8 cellular contexts compared by ENCODE assay signal in genomic region chr5:131164161-131164930, GRCh38. TPM values are rescaled to one million over a fixed set of nuclear protein-coding genes. Genes with fewer than 3 reads are reported as not detected.
DNase-seq lines count a peak whose midpoint lies in the region; ATAC-seq and TF ChIP-seq lines count a peak whose summit lies in the region.

No MANE protein-coding gene starts in this region.

- peak overlapping the region; percentile 94 for H2BK120ac ChIP-seq in trophoblast cell (ENCODE audit: insufficient read depth, low read length, poor library complexity)

- H3K9me3 ChIP-seq in ES-I3 (ENCODE audit: control insufficient read depth, insufficient read depth, low read length) (no peaks in the 10 kb centered on the region), SU-DHL-6 (ENCODE audit: insufficient read depth, low read length) (no peaks in the 10 kb centered on the region), cardiac muscle cell (ENCODE audit: low read depth) (no peaks in the 10 kb centered on the region), trophoblast cell (ENCODE audit: insufficient read depth, low read depth, low read length) (no peaks in the 10 kb centered on the region)

- H3K4me3 Mint-ChIP-seq in activated naive CD8-positive, alpha-beta T cell treated with anti-CD3 and anti-CD28 coated beads, Interleukin-2, amount 50 U/mL, for 24 hours = peak overlapping the region; percentile 96
- peak overlapping the region; percentile 95 for H3K4me3 Mint-ChIP-seq in type B pancreatic cell

- no peaks in the 10 kb centered on the region for H3K9me2 ChIP-seq in SU-DHL-6 (replicated peaks; ENCODE audit: insufficient read depth, low read length)

- H4K20me1 ChIP-seq in KMS-11 (ENCODE audit: insufficient read depth) (0 out of 2 replicates have a peak, but pooled peaks cover 2% of the 10 kb centered on the region), SU-DHL-6 (ENCODE audit: low read depth, low read length) (peaks cover 12% of the 10 kb centered on the region; the same call in 1 of the 2 replicates)

- peak overlapping the region; percentile 97 for H3K27ac Mint-ChIP-seq in activated naive CD8-positive, alpha-beta T cell treated with anti-CD3 and anti-CD28 coated beads, Interleukin-2, amount 50 U/mL, for 24 hours
- H3K27ac Mint-ChIP-seq in type B pancreatic cell = peak overlapping the region; percentile 91

- H3F3A ChIP-seq in SU-DHL-6 (ENCODE audit: insufficient read depth) = peaks cover 12% of the 10 kb centered on the region; the same call in 1 of the 2 replicates

- H3K14ac ChIP-seq in trophoblast cell (ENCODE audit: low read length) = peak overlapping the region; percentile 99

- H3K4me2 ChIP-seq in KMS-11 = peak overlapping the region; percentile 80
- peak overlapping the region; percentile 98 for H3K4me2 ChIP-seq in SU-DHL-6 (ENCODE audit: low read depth, low read length, poor library complexity, severe bottlenecking)
- peak overlapping the region; percentile 59 for H3K4me2 ChIP-seq in trophoblast cell (ENCODE audit: low read length)

- peak overlapping the region; percentile 86 for H4K8ac ChIP-seq in trophoblast cell (ENCODE audit: low read depth, low read length)

- H2BK5ac ChIP-seq in trophoblast cell (ENCODE audit: low read depth, low read length, poor library complexity) = peak overlapping the region; percentile 79

- H3K27me3 ChIP-seq in KMS-11 (ENCODE audit: insufficient read depth, low read depth) (no peaks in the 10 kb centered on the region), SU-DHL-6 (ENCODE audit: low read length) (no peaks in the 10 kb centered on the region), cardiac muscle cell (no peaks in the 10 kb centered on the region), trophoblast cell (ENCODE audit: insufficient read depth, low read length) (no peaks in the 10 kb centered on the region)

- H4K91ac ChIP-seq in trophoblast cell (ENCODE audit: low read depth, low read length) = peak overlapping the region; percentile 80

- H3K9ac ChIP-seq in ES-I3 (ENCODE audit: low read depth, low read length) (peak overlapping the region; percentile 83), KMS-11 (peak overlapping the region; percentile 94), SU-DHL-6 (ENCODE audit: low read length) (peak overlapping the region; percentile 98), trophoblast cell (ENCODE audit: low read length) (peak overlapping the region; percentile 88)

- H3K36me3 Mint-ChIP-seq in activated naive CD8-positive, alpha-beta T cell treated with anti-CD3 and anti-CD28 coated beads, Interleukin-2, amount 50 U/mL, for 24 hours (ENCODE audit: low read depth) = peaks cover 50% of the 10 kb centered on the region
- H3K36me3 Mint-ChIP-seq in type B pancreatic cell = peaks cover 28% of the 10 kb centered on the region

- WGBS in trophoblast cell (ENCODE audit: extremely low coverage, insufficient coverage, insufficient read length) = no CpG with 5 or more reads among the region's 57 CpGs

- H3K27ac ChIP-seq in KMS-11 (peak overlapping the region; percentile 93), SU-DHL-6 (ENCODE audit: low read depth, low read length) (peak overlapping the region; percentile 79), cardiac muscle cell (peak overlapping the region; percentile 77), trophoblast cell (ENCODE audit: low read depth, low read length) (peak overlapping the region; percentile 75)

- H2AK5ac ChIP-seq in trophoblast cell (ENCODE audit: low read length) = peak overlapping the region; percentile 92

- peak overlapping the region; percentile 86 for H3K18ac ChIP-seq in trophoblast cell (ENCODE audit: low read length)

- H3K27me3 Mint-ChIP-seq in activated naive CD8-positive, alpha-beta T cell treated with anti-CD3 and anti-CD28 coated beads, Interleukin-2, amount 50 U/mL, for 24 hours = no peaks in the 10 kb centered on the region
- H3K27me3 Mint-ChIP-seq in type B pancreatic cell = no peaks in the 10 kb centered on the region

- H3K23ac ChIP-seq in trophoblast cell (ENCODE audit: low read length) = no peak overlapping the region

- H4K12ac ChIP-seq in trophoblast cell (ENCODE audit: low read depth, low read length) = peak overlapping the region; percentile 92

- H3K4me1 ChIP-seq in ES-I3 (ENCODE audit: insufficient read depth, low read length) (no peaks in the 10 kb centered on the region; the same call in 1 of the 2 replicates), KMS-11 (ENCODE audit: low read depth, poor library complexity, severe bottlenecking) (peaks cover 32% of the 10 kb centered on the region), cardiac muscle cell (ENCODE audit: low read depth) (peaks cover 9% of the 10 kb centered on the region), trophoblast cell (ENCODE audit: control insufficient read depth in 1 of 2, insufficient read depth in 2 of 2, low read length in 2 of 2) (no peaks in the 10 kb centered on the region)

- no peak overlapping the region for H3K4me3 ChIP-seq in KMS-11 (IDR thresholded peaks at IDR 0.05; ENCODE audit: insufficient read depth, low read depth, low read length)
- peak overlapping the region; percentile 86 for H3K4me3 ChIP-seq in SU-DHL-6 (ENCODE audit: insufficient read depth, low read length, poor library complexity, severe bottlenecking)
- peak overlapping the region; percentile 61 for H3K4me3 ChIP-seq in cardiac muscle cell
- H3K4me3 ChIP-seq in trophoblast cell (ENCODE audit: low read depth, low read length) = peak overlapping the region; percentile 84

- peaks cover 9% of the 10 kb centered on the region for H3K79me1 ChIP-seq in trophoblast cell (ENCODE audit: low read length)

- TF ChIP-seq CTCF in KMS-11 (conservative IDR thresholded peaks at IDR 0.05; ENCODE audit: low read depth, low read length) = no peak
- peak; percentile 9 for TF ChIP-seq CTCF in SU-DHL-6 (IDR thresholded peaks at IDR 0.05; ENCODE audit: insufficient read depth, low read length, poor library complexity, severe bottlenecking)
- no peak for TF ChIP-seq CTCF in cardiac muscle cell (IDR thresholded peaks at IDR 0.05; ENCODE audit: low read depth, low read length)
- TF ChIP-seq CTCF in type B pancreatic cell (conservative IDR thresholded peaks at IDR 0.05) = no peak

- ATAC-seq in GM21825 (IDR thresholded peaks at IDR 0.05; ENCODE audit: unreplicated experiment) = peak; percentile 66
- ATAC-seq in activated naive CD8-positive, alpha-beta T cell treated with anti-CD3 and anti-CD28 coated beads, Interleukin-2, amount 50 U/mL, for 24 hours = peak; percentile 66

- H3K9me3 Mint-ChIP-seq in activated naive CD8-positive, alpha-beta T cell treated with anti-CD3 and anti-CD28 coated beads, Interleukin-2, amount 50 U/mL, for 24 hours = no peaks in the 10 kb centered on the region
- no peaks in the 10 kb centered on the region for H3K9me3 Mint-ChIP-seq in type B pancreatic cell

- H3K79me2 ChIP-seq in KMS-11 (ENCODE audit: insufficient read depth, low read depth) = peaks cover 57% of the 10 kb centered on the region
- H3K79me2 ChIP-seq in SU-DHL-6 (ENCODE audit: insufficient read depth, low read length) = peaks cover 53% of the 10 kb centered on the region
- H3K79me2 ChIP-seq in trophoblast cell (ENCODE audit: control insufficient read depth, insufficient read depth, low read length, poor library complexity) = peaks cover 7% of the 10 kb centered on the region

- H3K4me1 Mint-ChIP-seq in activated naive CD8-positive, alpha-beta T cell treated with anti-CD3 and anti-CD28 coated beads, Interleukin-2, amount 50 U/mL, for 24 hours = peaks cover 55% of the 10 kb centered on the region
- H3K4me1 Mint-ChIP-seq in type B pancreatic cell (ENCODE audit: unreplicated experiment) = peaks cover 11% of the 10 kb centered on the region

- H2BK12ac ChIP-seq in trophoblast cell (ENCODE audit: low read length) = peak overlapping the region; percentile 50

- DNase-seq in activated naive CD8-positive, alpha-beta T cell treated with anti-CD3 and anti-CD28 coated beads, Interleukin-2, amount 50 U/mL, for 24 hours = peak; percentile 67
- DNase-seq in cardiac muscle cell (ENCODE audit: low read depth in 1 of 2, low spot score in 1 of 2) = peak; percentile 69 to 72
- peak; percentile 86 to 88 for DNase-seq in trophoblast cell
- peak; percentile 79 for DNase-seq in type B pancreatic cell (ENCODE audit: extremely low spot score, unreplicated experiment)

- H2AFZ ChIP-seq in KMS-11 (ENCODE audit: low read depth) (peak overlapping the region; percentile 72), SU-DHL-6 (ENCODE audit: low read depth, low read length, severe bottlenecking) (peak overlapping the region; percentile 88), trophoblast cell (ENCODE audit: insufficient read depth, low read length, poor library complexity) (peak overlapping the region; percentile 72)

- peak overlapping the region; percentile 66 for H3K4ac ChIP-seq in trophoblast cell (ENCODE audit: low read depth, low read length)

- H3K36me3 ChIP-seq in ES-I3 (ENCODE audit: insufficient read depth, low read length) = peaks cover 11% of the 10 kb centered on the region; the same call in 1 of the 2 replicates
- H3K36me3 ChIP-seq in KMS-11 (ENCODE audit: insufficient read depth) = peaks cover 23% of the 10 kb centered on the region
- peaks cover 25% of the 10 kb centered on the region; the same call in 1 of the 2 replicates for H3K36me3 ChIP-seq in SU-DHL-6 (ENCODE audit: low read length)
- H3K36me3 ChIP-seq in cardiac muscle cell = peaks cover 32% of the 10 kb centered on the region
- peaks cover 9 to 15% of the 10 kb centered on the region in 2 experiments for H3K36me3 ChIP-seq in trophoblast cell (ENCODE audit: control insufficient read depth in 1 of 2, insufficient read depth in 2 of 2, low read length in 2 of 2)

RNA-seq across cellular contexts. Expression of gene HINT1, which starts 0.7 kb away (rescaled TPM):
- 125 and 145 TPM in 2 replicates for total RNA-seq in cardiac muscle cell
- polyA plus RNA-seq in cardiac muscle cell = 456 and 460 TPM in 2 replicates
- 262 and 267 TPM in 2 replicates for polyA plus RNA-seq in trophoblast cell (2013)
- total RNA-seq in type B pancreatic cell (ENCODE audit: low replicate concordance) = 206 and 214 TPM in 2 replicates

RNA-seq across cellular contexts. Expression of gene LYRM7, which starts 6.4 kb away (rescaled TPM):
- total RNA-seq in cardiac muscle cell = 6.5 and 7.1 TPM in 2 replicates
- 25.5 and 31.3 TPM in 2 replicates for polyA plus RNA-seq in cardiac muscle cell
- 3.2 TPM in 2 replicates for polyA plus RNA-seq in trophoblast cell (2013)
- 6.4 and 9.3 TPM in 2 replicates for total RNA-seq in type B pancreatic cell (ENCODE audit: low replicate concordance)
